1 cellular context compared by ENCODE assay signal in genomic region chr11:12735262-12735661, GRCh38.
TF ChIP-seq lines count a peak whose summit lies in the region.

No MANE protein-coding gene starts in this region.

TF ChIP-seq in A549, 52 proteins besides CTCF, POLR2A, EP300 and RAD21:
- TF ChIP-seq MAX (IDR thresholded peaks at IDR 0.05) (no peak), RCOR1 (IDR thresholded peaks at IDR 0.05; ENCODE audit: low read depth, low read length) (no peak), FOSL2 (IDR thresholded peaks at IDR 0.05) (no peak), FOSL2 (CRISPR knock-in tag; IDR thresholded peaks at IDR 0.05) (no peak), RNF2 (IDR thresholded peaks at IDR 0.05; ENCODE audit: borderline replicate concordance, low read depth) (no peak), SREBF2 (IDR thresholded peaks at IDR 0.05) (no peak), USF2 (IDR thresholded peaks at IDR 0.05) (no peak), NFE2L2 (conservative IDR thresholded peaks at IDR 0.05; ENCODE audit: low read length) (no peak), MYC (IDR thresholded peaks at IDR 0.05; ENCODE audit: borderline replicate concordance, low read length) (no peak), HOXB5 (CRISPR knock-in tag; IDR thresholded peaks at IDR 0.05) (no peak), ZSCAN20 (CRISPR knock-in tag; IDR thresholded peaks at IDR 0.05) (no peak), SMC3 (IDR thresholded peaks at IDR 0.05) (no peak), TFCP2L1 (CRISPR knock-in tag; IDR thresholded peaks at IDR 0.05) (no peak), EHMT2 (IDR thresholded peaks at IDR 0.05; ENCODE audit: low read depth) (no peak)
TF ChIP-seq in A549: peak in this region for 0.
